16 cellular contexts compared by ENCODE assay signal in genomic region chr12:128811806-128812205, GRCh38. TPM values are rescaled to one million over a fixed set of nuclear protein-coding genes. Genes with fewer than 3 reads are reported as not detected.
DNase-seq lines count a peak whose midpoint lies in the region; ATAC-seq and TF ChIP-seq lines count a peak whose summit lies in the region.
"Had no signal": no experiment of that assay in that cellular context is flagged by ENCODE, and none has a peak within 500 bp of the region (broad histone marks: within the 10 kb centered on the region; RNA-seq: fewer than 3 reads in every experiment).

No MANE protein-coding gene starts in this region.

- no peaks in the 10 kb centered on the region for H3K27me3 Mint-ChIP-seq in MCF 10A (ENCODE audit: insufficient read depth, unreplicated experiment)
- no peaks in the 10 kb centered on the region for H3K27me3 Mint-ChIP-seq in stimulated activated naive B cell treated with anti-CD40 and anti-IgM and Interleukin-4, amounts not matched to agents 10 μg/mL and 1 μg/mL and 100 μg/mL, for 72 hours

- ATAC-seq in HG03095 (IDR thresholded peaks at IDR 0.05; ENCODE audit: unreplicated experiment) = peak; percentile 33
- no peak for ATAC-seq in stimulated activated naive B cell treated with anti-CD40 and anti-IgM and Interleukin-4, amounts not matched to agents 10 μg/mL and 1 μg/mL and 100 μg/mL, for 72 hours (replicated peaks)

- H3K4me1 ChIP-seq in breast epithelium (no peaks in the 10 kb centered on the region), ascending aorta (peaks cover 0 to 53% of the 10 kb centered on the region in 2 donors)

- peaks cover 13% of the 10 kb centered on the region for H3K4me1 Mint-ChIP-seq in MCF 10A (ENCODE audit: insufficient read depth, unreplicated experiment)
- peaks cover 40 to 75% of the 10 kb centered on the region in 2 donors for H3K4me1 Mint-ChIP-seq in stimulated activated naive B cell treated with anti-CD40 and anti-IgM and Interleukin-4, amounts not matched to agents 10 μg/mL and 1 μg/mL and 100 μg/mL, for 72 hours

- H3K9me3 ChIP-seq in breast epithelium (no peaks in the 10 kb centered on the region), ascending aorta (no peaks in the 10 kb centered on the region)
- H3K9me3 ChIP-seq: vagina had no signal

- H3K36me3 Mint-ChIP-seq in MCF 10A (ENCODE audit: insufficient read depth, unreplicated experiment) = peaks cover 74% of the 10 kb centered on the region
- peaks cover 56 to 74% of the 10 kb centered on the region in 2 donors for H3K36me3 Mint-ChIP-seq in stimulated activated naive B cell treated with anti-CD40 and anti-IgM and Interleukin-4, amounts not matched to agents 10 μg/mL and 1 μg/mL and 100 μg/mL, for 72 hours

- H3K36me3 ChIP-seq in breast epithelium (no peaks in the 10 kb centered on the region), ascending aorta (peaks cover 29 to 33% of the 10 kb centered on the region in 2 donors)

- H3K27me3 ChIP-seq in breast epithelium (no peaks in the 10 kb centered on the region), ascending aorta (no peaks in the 10 kb centered on the region)
- H3K27me3 ChIP-seq: hepatocyte, vagina had no signal

- intact Hi-C loops in breast epithelium (cut with DNase I; ENCODE audit: low total_unique reads) = no loop called here
- intact Hi-C loops in MCF 10A (cut with micrococcal nuclease) = no loop called here
- intact Hi-C loops in ascending aorta (cut with DNase I) = no loop called here

- no peak overlapping the region for H3K27ac Mint-ChIP-seq in MCF 10A (ENCODE audit: low read depth, unreplicated experiment)
- peak overlapping the region; percentile 89 for H3K27ac Mint-ChIP-seq in stimulated activated naive B cell treated with anti-CD40 and anti-IgM and Interleukin-4, amounts not matched to agents 10 μg/mL and 1 μg/mL and 100 μg/mL, for 72 hours

- no peak for DNase-seq in breast epithelium (ENCODE audit: low spot score in 2 of 2)
- no peak for DNase-seq in MCF 10A (ENCODE audit: unreplicated experiment)
- DNase-seq in ascending aorta (ENCODE audit: low spot score in 2 of 2) = no peak
- no peak for DNase-seq in stimulated activated naive B cell treated with anti-CD40 and anti-IgM and Interleukin-4, amounts not matched to agents 10 μg/mL and 1 μg/mL and 100 μg/mL, for 72 hours
- DNase-seq in SKM-1 (lab: John Stamatoyannopoulos, UW; ENCODE audit: unreplicated experiment) = no peak
- no peak for DNase-seq in SHP77 treated with DMSO at 0.1 percent for 48 hours (lab: John Stamatoyannopoulos, UW)
- DNase-seq in NAMALWA (ENCODE audit: low spot score) = no peak
- DNase-seq: activated CD4-positive, CD25-positive, alpha-beta regulatory T cell; erythroblast; KG1; NCI-H1694; NCI-H748 treated with DMSO at 0.1 percent for 48 hours had no signal

- BruUV-seq in MCF 10A (replicated peaks; lab: Mats Ljungman, UMichigan) = no TSS peak

- no peak overlapping the region for H3K4me3 ChIP-seq in breast epithelium
- no peak overlapping the region for H3K4me3 ChIP-seq in ascending aorta
- H3K4me3 ChIP-seq: hepatocyte, SK-N-MC, vagina had no signal

- TF ChIP-seq CTCF in breast epithelium (IDR thresholded peaks at IDR 0.05) = no peak
- TF ChIP-seq CTCF in MCF 10A (IDR thresholded peaks at IDR 0.05; ENCODE audit: unreplicated experiment) = no peak
- no peak for TF ChIP-seq CTCF in ascending aorta (IDR thresholded peaks at IDR 0.05)

- no peak overlapping the region for H3K4me3 Mint-ChIP-seq in MCF 10A (ENCODE audit: unreplicated experiment)
- peak overlapping the region; percentile 37 to 39 for H3K4me3 Mint-ChIP-seq in stimulated activated naive B cell treated with anti-CD40 and anti-IgM and Interleukin-4, amounts not matched to agents 10 μg/mL and 1 μg/mL and 100 μg/mL, for 72 hours

- CTCF ChIA-PET in MCF 10A (lab: Yijun Ruan, JAX) = interaction anchor here (0.8 kb wide), 1 partner anchor 8 kb away, joined by 3 read pairs; no protein-coding TSS in a partner anchor

- peak overlapping the region; percentile 42 to 77 for H3K27ac ChIP-seq in breast epithelium
- peak overlapping the region; percentile 77 to 90 for H3K27ac ChIP-seq in ascending aorta
- H3K27ac ChIP-seq: hepatocyte, SK-N-MC had no signal

- no peak for TF ChIP-seq POLR2A in breast epithelium (IDR thresholded peaks at IDR 0.05)

- POLR2A ChIA-PET in MCF 10A (lab: Yijun Ruan, JAX) = no interaction called here

- no peaks in the 10 kb centered on the region for H3K9me3 Mint-ChIP-seq in MCF 10A (ENCODE audit: unreplicated experiment)
- H3K9me3 Mint-ChIP-seq in stimulated activated naive B cell treated with anti-CD40 and anti-IgM and Interleukin-4, amounts not matched to agents 10 μg/mL and 1 μg/mL and 100 μg/mL, for 72 hours = no peaks in the 10 kb centered on the region

RNA-seq across cellular contexts. Expression of gene SLC15A4, which starts 12.0 kb away (rescaled TPM):
- total RNA-seq in breast epithelium (10 to 100 TPM; 38.6 to 64.7 (median 41.0) TPM), MCF 10A (2022) (29.2 and 32.0 TPM in 2 replicates), ascending aorta (39.3 TPM)

RNA-seq across cellular contexts. Expression of gene GLT1D1, which starts 41.5 kb away (rescaled TPM):
- under 1 TPM; 0.16 to 0.73 (median 0.33) TPM for total RNA-seq in breast epithelium
- not detected in 2 replicates for total RNA-seq in MCF 10A (2022)
- 9.5 TPM for total RNA-seq in ascending aorta
